ENCODE assay signal across 8 cellular contexts in the genomic region with DNA sequence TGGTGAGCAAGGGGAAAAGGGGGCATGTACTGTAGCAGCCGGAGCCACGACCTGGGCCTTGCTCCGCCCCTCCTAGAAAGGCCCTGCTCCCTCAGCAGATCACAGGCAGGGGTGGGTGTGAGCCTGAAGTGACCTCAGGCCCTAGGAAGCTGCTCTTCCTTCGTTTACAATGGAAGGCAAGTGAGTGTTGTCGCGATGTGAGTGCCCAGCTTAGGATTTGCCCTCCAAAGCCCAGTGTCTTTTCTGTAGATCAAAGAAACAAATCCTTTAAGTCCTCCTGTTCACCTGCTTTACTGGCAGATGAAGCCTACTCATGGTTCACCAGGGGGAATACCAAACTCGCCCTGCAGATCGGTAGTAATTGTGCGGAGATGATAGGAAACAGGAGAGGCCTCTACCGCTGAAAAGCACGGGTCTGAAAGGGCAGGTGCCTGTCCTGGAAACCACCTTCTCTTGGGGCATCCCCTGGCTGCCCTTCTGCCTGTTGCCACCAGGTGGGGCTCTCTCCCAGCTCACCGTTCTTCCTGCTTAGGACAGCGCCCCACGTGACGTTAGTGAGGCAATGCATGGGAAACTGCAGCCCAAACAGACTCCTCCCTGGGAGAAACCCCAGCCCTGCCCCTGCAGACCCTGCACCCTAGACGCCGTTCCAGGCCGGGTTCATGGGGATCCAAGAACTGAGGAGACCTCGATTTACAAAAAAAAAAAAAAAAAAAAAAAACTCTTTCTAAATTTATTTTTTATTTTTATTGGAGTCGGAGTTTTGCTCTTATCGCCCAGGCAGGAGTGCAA. TPM values are rescaled to one million over a fixed set of nuclear protein-coding genes. Genes with fewer than 3 reads are reported as not detected.
DNase-seq lines count a peak whose midpoint lies in the region; ATAC-seq lines count a peak whose summit lies in the region.

No MANE protein-coding gene starts in this region.

- peak overlapping the region; percentile 88 for H3K27ac ChIP-seq in effector memory CD4-positive, alpha-beta T cell (ENCODE audit: insufficient read depth, low read length, poor library complexity, severe bottlenecking)
- no peak overlapping the region for H3K27ac ChIP-seq in mesendoderm (ENCODE audit: low read depth, low read length)

- H3K4me1 ChIP-seq in effector memory CD4-positive, alpha-beta T cell (ENCODE audit: control insufficient read depth, insufficient read depth, low read length, poor library complexity, severe bottlenecking), result peaks cover 4% of the 10 kb centered on the region
- H3K4me1 ChIP-seq in mesendoderm (ENCODE audit: control insufficient read depth, low read depth, low read length), result no peaks in the 10 kb centered on the region

- H3K27me3 ChIP-seq in effector memory CD4-positive, alpha-beta T cell (replicated peaks; ENCODE audit: control insufficient read depth, insufficient read depth, low read length, poor library complexity, severe bottlenecking), result no peaks in the 10 kb centered on the region
- H3K27me3 ChIP-seq in mesendoderm (ENCODE audit: insufficient read depth, low read length, poor library complexity), result no peaks in the 10 kb centered on the region

- H3K4me3 ChIP-seq in effector memory CD4-positive, alpha-beta T cell (ENCODE audit: insufficient read depth, low read depth, low read length, poor library complexity, severe bottlenecking), result no peak overlapping the region
- H3K4me3 ChIP-seq in mesendoderm (ENCODE audit: low read length), result no peak overlapping the region

- H3K79me1 ChIP-seq in mesendoderm (ENCODE audit: low read length), result no peaks in the 10 kb centered on the region

- no peak overlapping the region for H2AK5ac ChIP-seq in mesendoderm (ENCODE audit: low read length)

- no peak overlapping the region for H3K4ac ChIP-seq in mesendoderm (ENCODE audit: low read depth, low read length)

- H3K9me3 ChIP-seq in effector memory CD4-positive, alpha-beta T cell (ENCODE audit: control insufficient read depth, low read length), result no peaks in the 10 kb centered on the region

- no CpG with 5 or more reads among the region's 21 CpGs for WGBS in mesendoderm (ENCODE audit: extremely low coverage, insufficient coverage, low lambda C conversion rate)

- ATAC-seq in GM21447 (IDR thresholded peaks at IDR 0.05; ENCODE audit: unreplicated experiment), result peak; percentile 88

- no peak overlapping the region for H2BK15ac ChIP-seq in mesendoderm (replicated peaks; ENCODE audit: low read depth)

- H3K4me2 ChIP-seq in mesendoderm (ENCODE audit: low read length), result no peak overlapping the region

- no peak overlapping the region for H2BK120ac ChIP-seq in mesendoderm (ENCODE audit: low read depth, low read length)

- H3K56ac ChIP-seq in mesendoderm (ENCODE audit: low read length), result no peak overlapping the region

- no peaks in the 10 kb centered on the region for H3K79me2 ChIP-seq in mesendoderm (ENCODE audit: control insufficient read depth, insufficient read depth, low read length)

- no peak overlapping the region for H4K8ac ChIP-seq in mesendoderm (ENCODE audit: low read depth, low read length)

- peaks cover 53% of the 10 kb centered on the region for H3K36me3 ChIP-seq in effector memory CD4-positive, alpha-beta T cell (ENCODE audit: control insufficient read depth, insufficient read depth, low read length)
- peaks cover 17% of the 10 kb centered on the region for H3K36me3 ChIP-seq in mesendoderm (ENCODE audit: control insufficient read depth, insufficient read depth, low read length)

- no peak overlapping the region for H3K23ac ChIP-seq in mesendoderm (ENCODE audit: low read length)

- H3K18ac ChIP-seq in mesendoderm (ENCODE audit: low read length), result no peak overlapping the region

- no peak overlapping the region for H3K9ac ChIP-seq in mesendoderm (ENCODE audit: low read length)

- DNase-seq in DMS 273 (lab: John Stamatoyannopoulos, UW; ENCODE audit: unreplicated experiment) (peak; percentile 95), HUDEP-2 (lab: John Stamatoyannopoulos, UW; ENCODE audit: unreplicated experiment in 76 of 76) (peak in 73 of 76 experiments; percentile 20 to 90 (median 76)), mesendoderm (peak; percentile 96)
- DNase-seq in NK-92 treated with Interleukin-12 subunit alpha and Interleukin-12 subunit beta, amount 100 ng/mL, for 24 hours (lab: John Stamatoyannopoulos, UW), result peak; percentile 72
- DNase-seq in activated CD8-positive, alpha-beta memory T cell treated with anti-CD3 and anti-CD28 coated beads for 1 hour (ENCODE audit: extremely low read depth in 1 of 2, low read depth in 1 of 2), result peak; percentile 83 to 85
- peak; percentile 91 to 92 (median 92) for DNase-seq in effector memory CD4-positive, alpha-beta T cell
- peak; percentile 81 to 83 for DNase-seq in stimulated activated CD8-positive, alpha-beta memory T cell treated with anti-CD3 and anti-CD28 coated beads, Interleukin-2, amount 100 ng/mL, for 1 hour (ENCODE audit: low read depth in 2 of 2)

- H2BK5ac ChIP-seq in mesendoderm (ENCODE audit: low read length), result no peak overlapping the region

- no peak overlapping the region for H4K5ac ChIP-seq in mesendoderm (ENCODE audit: low read length)

RNA-seq across cellular contexts. Expression of gene KLC2, which starts 34.9 kb away (rescaled TPM):
- 24.9 TPM for polyA plus RNA-seq in mesendoderm (2013, experiment 1 of 2)
- 23.1 TPM for polyA plus RNA-seq in mesendoderm (2013, experiment 2 of 2)

RNA-seq across cellular contexts. Expression of gene RAB1B, which starts 45.9 kb away (rescaled TPM):
- polyA plus RNA-seq in mesendoderm (2013, experiment 1 of 2), result 110 TPM
- polyA plus RNA-seq in mesendoderm (2013, experiment 2 of 2), result 109 TPM

RNA-seq across cellular contexts. Expression of gene CNIH2, which starts 55.4 kb away (rescaled TPM):
- 7.9 TPM for polyA plus RNA-seq in mesendoderm (2013, experiment 1 of 2)
- 7.0 TPM for polyA plus RNA-seq in mesendoderm (2013, experiment 2 of 2)
